ENCODE assay signal across 8 cellular contexts in genomic region chr12:49111206-49111605, GRCh38. TPM values are rescaled to one million over a fixed set of nuclear protein-coding genes. Genes with fewer than 3 reads are reported as not detected.
DNase-seq lines count a peak whose midpoint lies in the region; ATAC-seq and TF ChIP-seq lines count a peak whose summit lies in the region.

No MANE protein-coding gene starts in this region.

- H3K27me3 ChIP-seq in left ventricle myocardium inferior (ENCODE audit: low read depth) (no peaks in the 10 kb centered on the region), adrenal gland (no peaks in the 10 kb centered on the region), lower lobe of right lung (ENCODE audit: low read depth) (no peaks in the 10 kb centered on the region)

- no peak for ATAC-seq in Right ventricle myocardium superior (ENCODE audit: poor library complexity)
- ATAC-seq in lower lobe of right lung: no peak
- ATAC-seq in esophagus mucosa: no peak

- peak overlapping the region; percentile 100 for H3K4me3 ChIP-seq in left ventricle myocardium inferior
- H3K4me3 ChIP-seq in adrenal gland: peak overlapping the region in 2 of 4 donors; percentile 73 to 91
- peak overlapping the region; percentile 82 for H3K4me3 ChIP-seq in lower lobe of right lung

- peaks cover 50% of the 10 kb centered on the region for H3K4me1 ChIP-seq in left ventricle myocardium inferior
- H3K4me1 ChIP-seq in adrenal gland (replicated peaks in 1 of 2): peaks cover 25 to 37% of the 10 kb centered on the region in 2 donors
- peaks cover 38% of the 10 kb centered on the region for H3K4me1 ChIP-seq in lower lobe of right lung

- H3K9me3 ChIP-seq in left ventricle myocardium inferior (replicated peaks) (no peaks in the 10 kb centered on the region), adrenal gland (replicated peaks in 1 of 3) (no peaks in the 10 kb centered on the region), lower lobe of right lung (no peaks in the 10 kb centered on the region)

- no peak for DNase-seq in left ventricle myocardium inferior
- no peak for DNase-seq in Right ventricle myocardium superior
- no peak for DNase-seq in adrenal gland
- no peak for DNase-seq in lower lobe of right lung
- no peak for DNase-seq in SW 1271 (lab: John Stamatoyannopoulos, UW)
- DNase-seq in iPS-NIHi11 (ENCODE audit: low spot score): no peak
- no peak for DNase-seq in amygdala (lab: John Stamatoyannopoulos, UW)

- H3K27ac ChIP-seq in left ventricle myocardium inferior (replicated peaks) (peak overlapping the region; percentile 100), adrenal gland (peak overlapping the region; percentile 34 to 97 (median 97)), lower lobe of right lung (peak overlapping the region; percentile 95)

- no peak for TF ChIP-seq CTCF in left ventricle myocardium inferior (IDR thresholded peaks at IDR 0.05; ENCODE audit: borderline replicate concordance)
- no peak for TF ChIP-seq CTCF in adrenal gland (IDR thresholded peaks at IDR 0.05)
- TF ChIP-seq CTCF in lower lobe of right lung (IDR thresholded peaks at IDR 0.05): no peak

- no peak for TF ChIP-seq POLR2A in adrenal gland (IDR thresholded peaks at IDR 0.05)

- H3K36me3 ChIP-seq in left ventricle myocardium inferior: peaks cover 10% of the 10 kb centered on the region
- peaks cover 0 to 7% of the 10 kb centered on the region in 2 donors for H3K36me3 ChIP-seq in adrenal gland (replicated peaks in 1 of 2)
- H3K36me3 ChIP-seq in lower lobe of right lung: peaks cover 11% of the 10 kb centered on the region

- intact Hi-C loops in left ventricle myocardium inferior (cut with micrococcal nuclease): no loop called here
- intact Hi-C loops in Right ventricle myocardium superior (cut with DNase I): loop anchor here (5.0 kb wide), 1 partner anchor 44 kb away; the partner anchor contains the start of gene RHEBL1
- intact Hi-C loops in adrenal gland (cut with DNase I): no loop called here
- intact Hi-C loops in lower lobe of right lung (cut with DNase I): no loop called here

- 38 to 50% (median 45%) methylated on average over 6 of the region's 6 CpGs for WGBS in adrenal gland, 4 donors

RNA-seq across cellular contexts. Expression of gene LMBR1L, which starts 0.6 kb away (rescaled TPM):
- total RNA-seq in left ventricle myocardium inferior (27.5 TPM), Right ventricle myocardium superior (30.0 TPM), adrenal gland (10 to 100 TPM; 20.6 to 97.7 (median 74.3) TPM), lower lobe of right lung (61.7 TPM), esophagus mucosa (24.4 TPM)
- polyA plus RNA-seq in adrenal gland: 100 to 1,000 TPM in 2 of 3 donors, 10 to 100 TPM in 1; 30.3 to 136 (median 121) TPM

RNA-seq across cellular contexts. Expression of gene DHH, which starts 16.6 kb away (rescaled TPM):
- total RNA-seq in left ventricle myocardium inferior (0.41 TPM), Right ventricle myocardium superior (0.32 TPM), adrenal gland (1 to 10 TPM in 1 of 8 donors, under 1 TPM in 7; 0.18 to 1.0 (median 0.50) TPM), lower lobe of right lung (1.5 TPM), esophagus mucosa (0.12 TPM)
- polyA plus RNA-seq in adrenal gland: under 1 TPM; 0.13 to 0.84 (median 0.16) TPM

RNA-seq across cellular contexts. Expression of gene TUBA1B, which starts 20.0 kb away (rescaled TPM):
- total RNA-seq in left ventricle myocardium inferior (318 TPM), Right ventricle myocardium superior (333 TPM), adrenal gland (100 to 1,000 TPM; 174 to 669 (median 377) TPM), lower lobe of right lung (575 TPM), esophagus mucosa (536 TPM)
- polyA plus RNA-seq in adrenal gland: 100 to 1,000 TPM; 190 to 830 (median 244) TPM

RNA-seq across cellular contexts. Expression of gene RHEBL1, which starts 41.4 kb away (rescaled TPM):
- total RNA-seq in left ventricle myocardium inferior (not detected), Right ventricle myocardium superior (0.48 TPM), adrenal gland (1 to 10 TPM in 1 of 8 donors, under 1 TPM in 3, not detected in 4; 0.28 to 1.8 (median 0.34) TPM), lower lobe of right lung (1.5 TPM), esophagus mucosa (0.44 TPM)
- polyA plus RNA-seq in adrenal gland: under 1 TPM; 0.26 to 0.71 (median 0.32) TPM

RNA-seq across cellular contexts. Expression of gene KMT2D, which starts 50.6 kb away (rescaled TPM):
- total RNA-seq in left ventricle myocardium inferior: 38.5 TPM
- total RNA-seq in Right ventricle myocardium superior: 38.1 TPM
- 10 to 100 TPM; 37.3 to 80.9 (median 56.6) TPM for total RNA-seq in adrenal gland
- 100 to 1,000 TPM in 1 of 3 donors, 10 to 100 TPM in 2; 25.6 to 140 (median 31.4) TPM for polyA plus RNA-seq in adrenal gland
- total RNA-seq in lower lobe of right lung: 114 TPM
- 48.2 TPM for total RNA-seq in esophagus mucosa
